Comparison of ENCODE assay signal across 1 cellular context in the genomic region with DNA sequence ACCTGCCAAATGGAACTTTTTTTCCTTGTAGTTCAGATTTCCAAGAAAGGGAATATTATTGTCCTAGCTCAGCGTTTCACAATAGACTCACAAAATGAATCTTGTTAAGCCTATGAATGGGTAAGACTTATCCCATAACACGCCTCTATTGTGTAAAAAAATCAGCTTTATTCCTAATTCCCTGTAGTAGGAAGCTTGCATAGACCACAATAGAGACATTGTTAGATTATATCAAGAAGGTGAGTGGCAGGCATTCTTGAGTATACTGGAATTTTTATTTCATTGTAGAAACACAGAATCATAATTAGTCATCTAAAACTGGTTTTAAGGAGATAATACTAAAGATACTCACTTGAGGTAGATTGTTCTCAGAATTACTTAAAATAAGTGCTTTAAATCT.
TF ChIP-seq lines count a peak whose summit lies in the region.

No MANE protein-coding gene starts in this region.

TF ChIP-seq in K562, 482 proteins besides CTCF, POLR2A, EP300 and RAD21 (continued from another document):
- TF ChIP-seq SAP30 (IDR thresholded peaks at IDR 0.05; ENCODE audit: borderline replicate concordance, insufficient read depth, low read depth, low read length, poor library complexity, severe bottlenecking) (no peak), ZNF41 (CRISPR knock-in tag; conservative IDR thresholded peaks at IDR 0.05) (no peak), RFX1 (IDR thresholded peaks at IDR 0.05) (no peak), CCAR2 (IDR thresholded peaks at IDR 0.05; ENCODE audit: low read depth, low read length) (no peak)
